11 cellular contexts compared by ENCODE assay signal in genomic region chr2:30272761-30273573, GRCh38. TPM values are rescaled to one million over a fixed set of nuclear protein-coding genes. Genes with fewer than 3 reads are reported as not detected.
DNase-seq lines count a peak whose midpoint lies in the region; ATAC-seq and TF ChIP-seq lines count a peak whose summit lies in the region.
"Had no signal": no experiment of that assay in that cellular context is flagged by ENCODE, and none has a peak within 500 bp of the region (broad histone marks: within the 10 kb centered on the region; RNA-seq: fewer than 3 reads in every experiment).

No MANE protein-coding gene starts in this region.

- peak overlapping the region; percentile 26; the same call in 1 of the 2 replicates for H3K4me2 ChIP-seq in SK-N-SH

- H3K9me2 ChIP-seq in SK-N-SH = no peaks in the 10 kb centered on the region

- no peak overlapping the region for H3K27ac ChIP-seq in SK-N-SH (ENCODE audit: low read depth in 2 of 2, low read length in 1 of 2)
- H3K27ac ChIP-seq in esophagus squamous epithelium = peak overlapping the region in 3 of 4 donors; percentile 16 to 76 (median 44)
- H3K27ac ChIP-seq: 22Rv1 had no signal

- peak; percentile 37 for DNase-seq in DMS 273 (lab: John Stamatoyannopoulos, UW; ENCODE audit: unreplicated experiment)
- no peak for DNase-seq in DMS 273 treated with DMSO at 0.1 percent for 48 hours (lab: John Stamatoyannopoulos, UW)
- no peak for DNase-seq in SK-N-SH
- no peak for DNase-seq in esophagus squamous epithelium (lab: John Stamatoyannopoulos, UW)
- peak; percentile 63 for DNase-seq in stimulated activated CD4-positive, alpha-beta T cell treated with anti-CD3 and anti-CD28 coated beads, Interleukin-1b, Interleukin-23, amount 100 ng/mL, for 48 hours
- no peak for DNase-seq in H7
- DNase-seq in retina = no peak

- H3K4me3 ChIP-seq in SK-N-SH (ENCODE audit: low read depth in 2 of 2, low read length in 1 of 2) (no peak overlapping the region), esophagus squamous epithelium (no peak overlapping the region), H7 (ENCODE audit: insufficient read depth, low read depth, low read length) (no peak overlapping the region)

- TF ChIP-seq POLR2A in esophagus squamous epithelium (IDR thresholded peaks at IDR 0.05) = no peak

- H3K9me3 ChIP-seq in SK-N-SH (no peaks in the 10 kb centered on the region), esophagus squamous epithelium (no peaks in the 10 kb centered on the region)

- TF ChIP-seq EP300 in SK-N-SH (IDR thresholded peaks at IDR 0.05; ENCODE audit: borderline replicate concordance in 1 of 2, low read depth in 1 of 2, low read length in 1 of 2) = no peak

- ATAC-seq in GM21515 (IDR thresholded peaks at IDR 0.05; ENCODE audit: unreplicated experiment) = no peak
- ATAC-seq: left lobe of liver, Panc1 had no signal

- no peaks in the 10 kb centered on the region for H4K20me1 ChIP-seq in SK-N-SH (ENCODE audit: insufficient read depth)

- no peak overlapping the region for H2AFZ ChIP-seq in SK-N-SH (ENCODE audit: low read depth)

- H3F3A ChIP-seq in SK-N-SH (replicated peaks; ENCODE audit: insufficient read depth) = peaks cover 4% of the 10 kb centered on the region

- TF ChIP-seq CTCF in SK-N-SH (IDR thresholded peaks at IDR 0.05) (no peak), esophagus squamous epithelium (IDR thresholded peaks at IDR 0.05) (no peak)

- 66% methylated on average over 5 of the region's 5 CpGs for WGBS in SK-N-SH (ENCODE audit: low lambda C conversion rate)
- WGBS in esophagus squamous epithelium, 2 donors = 14 to 45% methylated on average over 4 to 5 of the region's 5 CpGs

- POLR2A ChIA-PET in SK-N-SH (lab: Yijun Ruan, JAX) = no interaction called here

- intact Hi-C loops in esophagus squamous epithelium (cut with DNase I) = no loop called here

- no peak overlapping the region for H3K9ac ChIP-seq in SK-N-SH

- peaks cover 0 to 19% of the 10 kb centered on the region in 2 experiments; a peak in 2 of 4 replicates for H3K4me1 ChIP-seq in SK-N-SH (ENCODE audit: control insufficient read depth in 1 of 2, insufficient read depth in 2 of 2, low read depth in 1 of 2, low read length in 1 of 2)
- peaks cover 23 to 61% (median 27%) of the 10 kb centered on the region in 3 donors for H3K4me1 ChIP-seq in esophagus squamous epithelium

- CTCF ChIA-PET in SK-N-SH (lab: Yijun Ruan, JAX) = interaction anchor here (0.7 to 1.0 kb wide), 5 partner anchors 16 to 233 kb away, joined by 3 read pairs; partner anchors contain the start of gene LBH

- H3K36me3 ChIP-seq in SK-N-SH (replicated peaks in 1 of 2; ENCODE audit: control insufficient read depth in 1 of 2, insufficient read depth in 2 of 2, low read length in 1 of 2) (no peaks in the 10 kb centered on the region), esophagus squamous epithelium (no peaks in the 10 kb centered on the region), H7 (replicated peaks; ENCODE audit: control insufficient read depth, insufficient read depth, low read length) (no peaks in the 10 kb centered on the region)

- H3K27me3 ChIP-seq in SK-N-SH (ENCODE audit: insufficient read depth) (no peaks in the 10 kb centered on the region), esophagus squamous epithelium (no peaks in the 10 kb centered on the region), H7 (ENCODE audit: control insufficient read depth, insufficient read depth, low read length) (no peaks in the 10 kb centered on the region)

- no peak for TF ChIP-seq RAD21 in SK-N-SH (IDR thresholded peaks at IDR 0.05; ENCODE audit: low read length)

- no peaks in the 10 kb centered on the region for H3K79me2 ChIP-seq in SK-N-SH (ENCODE audit: insufficient read depth)

TF ChIP-seq in SK-N-SH, 30 proteins besides CTCF, POLR2A, EP300 and RAD21:
- TF ChIP-seq TCF12 (IDR thresholded peaks at IDR 0.05) (no peak), GATA2 (CRISPR knock-in tag; IDR thresholded peaks at IDR 0.05) (no peak), EZH2phosphoT487 (IDR thresholded peaks at IDR 0.05; ENCODE audit: borderline replicate concordance, low read depth) (no peak), MAX (IDR thresholded peaks at IDR 0.05; ENCODE audit: low read depth) (no peak), TAF1 (IDR thresholded peaks at IDR 0.05; ENCODE audit: borderline replicate concordance, low read depth, low read length) (no peak), ZBTB33 (IDR thresholded peaks at IDR 0.05; ENCODE audit: borderline replicate concordance, low read depth) (no peak), CHD2 (IDR thresholded peaks at IDR 0.05; ENCODE audit: low read length, partially characterized antibody) (no peak), POLR2AphosphoS5 (IDR thresholded peaks at IDR 0.05; ENCODE audit: low read depth, low read length) (no peak), RCOR1 (IDR thresholded peaks at IDR 0.05; ENCODE audit: low read length) (no peak), RXRA (IDR thresholded peaks at IDR 0.05; ENCODE audit: borderline replicate concordance, low read depth) (no peak), SMC3 (IDR thresholded peaks at IDR 0.05; ENCODE audit: low read depth, low read length) (no peak), JUND (IDR thresholded peaks at IDR 0.05) (no peak), MEF2A (IDR thresholded peaks at IDR 0.05; ENCODE audit: borderline replicate concordance, low read depth) (no peak), RFX5 (IDR thresholded peaks at IDR 0.05; ENCODE audit: low read length) (no peak), FOSL2 (IDR thresholded peaks at IDR 0.05; ENCODE audit: borderline replicate concordance, low read depth) (no peak), NRF1 (IDR thresholded peaks at IDR 0.05; ENCODE audit: low read depth, low read length) (no peak)
- TF ChIP-seq, protein P1, sequence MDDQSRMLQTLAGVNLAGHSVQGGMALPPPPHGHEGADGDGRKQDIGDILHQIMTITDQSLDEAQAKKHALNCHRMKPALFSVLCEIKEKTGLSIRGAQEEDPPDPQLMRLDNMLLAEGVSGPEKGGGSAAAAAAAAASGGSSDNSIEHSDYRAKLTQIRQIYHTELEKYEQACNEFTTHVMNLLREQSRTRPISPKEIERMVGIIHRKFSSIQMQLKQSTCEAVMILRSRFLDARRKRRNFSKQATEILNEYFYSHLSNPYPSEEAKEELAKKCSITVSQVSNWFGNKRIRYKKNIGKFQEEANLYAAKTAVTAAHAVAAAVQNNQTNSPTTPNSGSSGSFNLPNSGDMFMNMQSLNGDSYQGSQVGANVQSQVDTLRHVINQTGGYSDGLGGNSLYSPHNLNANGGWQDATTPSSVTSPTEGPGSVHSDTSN (IDR thresholded peaks at IDR 0.05) = no peak

RNA-seq across cellular contexts. Expression of gene LBH, which starts 41.6 kb away (rescaled TPM):
- polyA plus RNA-seq in SK-N-SH (2012; rRNA removed) = 22.8 and 26.4 TPM in 2 replicates
- polyA plus RNA-seq in SK-N-SH (2012; cell fraction: cytosol; rRNA removed) = 17.2 and 21.7 TPM in 2 replicates
- polyA plus RNA-seq in SK-N-SH (2012; cell fraction: nucleus; rRNA removed) = 16.5 and 17.5 TPM in 2 replicates
- 10 to 100 TPM in 3 of 4 donors, 1 to 10 TPM in 1; 2.4 to 22.7 (median 17.6) TPM for total RNA-seq in esophagus squamous epithelium
- total RNA-seq in H7 (2014; rRNA removed; shearing (Covaris generic)) = 90.7 and 93.3 TPM in 2 replicates

Comparison
In these comparisons a context has a peak if more than half of its experiments do, and no peak if none do; other contexts are left out.
1. DNase-seq: peak in DMS 273 (single experiment) and stimulated activated CD4-positive, alpha-beta T cell treated with anti-CD3 and anti-CD28 coated beads, Interleukin-1b, Interleukin-23, amount 100 ng/mL, for 48 hours (single experiment); none in DMS 273 treated with DMSO at 0.1 percent for 48 hours (single experiment), SK-N-SH (single experiment), esophagus squamous epithelium (single experiment), H7 (single experiment) and retina (single experiment).
2. H3K27ac ChIP-seq: peak in esophagus squamous epithelium (3 of 4); none in SK-N-SH (0 of 2).